In the genomic region with DNA sequence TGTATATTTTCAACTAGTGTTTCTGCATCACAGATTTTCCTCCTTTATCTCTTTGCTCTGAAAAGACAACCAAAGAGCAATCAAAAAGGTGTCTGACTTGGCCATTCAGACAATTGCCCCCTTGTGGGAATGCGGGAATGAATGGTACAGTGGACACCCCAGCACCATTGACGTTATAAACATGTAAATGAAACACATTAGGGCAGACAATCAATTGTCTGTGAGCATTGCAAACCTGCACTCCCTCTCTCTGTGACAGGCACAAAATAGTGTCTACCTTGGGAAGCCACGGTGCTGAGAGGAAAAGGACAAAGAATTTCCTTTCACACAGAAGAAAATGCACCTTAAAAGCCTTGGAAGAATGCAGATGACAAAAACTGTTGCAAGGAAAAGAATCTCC, we compare ENCODE assay signal across 11 cellular contexts. TPM values are rescaled to one million over a fixed set of nuclear protein-coding genes. Genes with fewer than 3 reads are reported as not detected.
DNase-seq lines count a peak whose midpoint lies in the region; ATAC-seq and TF ChIP-seq lines count a peak whose summit lies in the region.
"Had no signal": no experiment of that assay in that cellular context is flagged by ENCODE, and none has a peak within 500 bp of the region (broad histone marks: within the 10 kb centered on the region; RNA-seq: fewer than 3 reads in every experiment).

No MANE protein-coding gene starts in this region.

- peak overlapping the region; percentile 97 to 99 for H3K4me3 Mint-ChIP-seq in CD14-positive monocyte
- peak overlapping the region; percentile 2; the same call in 1 of the 2 replicates for H3K4me3 Mint-ChIP-seq in WTC11

- ATAC-seq in WTC11 (no peak), HG02798 (IDR thresholded peaks at IDR 0.05; ENCODE audit: poor library complexity, unreplicated experiment) (no peak), GM21515 (IDR thresholded peaks at IDR 0.05; ENCODE audit: unreplicated experiment) (no peak)
- ATAC-seq: left lobe of liver had no signal

- TF ChIP-seq CTCF in CD14-positive monocyte (IDR thresholded peaks at IDR 0.05) = no peak
- no peak for TF ChIP-seq CTCF in WTC11 (IDR thresholded peaks at IDR 0.05)
- TF ChIP-seq CTCF in retinal pigment epithelial cell (conservative IDR thresholded peaks at IDR 0.05; ENCODE audit: low read depth, low read length) = peak; percentile 25

- intact Hi-C loops in CD14-positive monocyte (cut with micrococcal nuclease) = no loop called here
- intact Hi-C loops in head of caudate nucleus (cut with DNase I) = loop anchor here (5.0 kb wide), 1 partner anchor 45 kb away; no protein-coding TSS in a partner anchor

- H3K9me3 Mint-ChIP-seq in CD14-positive monocyte (peaks cover 0 to 5% (median 0%) of the 10 kb centered on the region in 7 donors), WTC11 (no peaks in the 10 kb centered on the region)

- H3K36me3 Mint-ChIP-seq in CD14-positive monocyte (peaks cover 91 to 94% of the 10 kb centered on the region in 2 donors), WTC11 (no peaks in the 10 kb centered on the region)

- H3K4me3 ChIP-seq in retinal pigment epithelial cell (ENCODE audit: low read length) = no peak overlapping the region
- H3K4me3 ChIP-seq: cardiac muscle cell had no signal

- DNase-seq in CD14-positive monocyte (ENCODE audit: low spot score) (no peak), WTC11 (ENCODE audit: low spot score) (no peak), head of caudate nucleus (peak in 34 of 42 donors; percentile 38 to 90 (median 76)), retinal pigment epithelial cell (ENCODE audit: low read depth) (no peak), NCI-H226 (no peak), SW480 (ENCODE audit: low spot score) (no peak)
- DNase-seq: activated CD4-positive, alpha-beta T cell treated with anti-CD3 and anti-CD28 coated beads for 4 hours had no signal

- H3K27me3 Mint-ChIP-seq in CD14-positive monocyte (ENCODE audit: low read depth in 3 of 3) (no peaks in the 10 kb centered on the region), WTC11 (ENCODE audit: low read depth) (peaks cover 85% of the 10 kb centered on the region)

- peak overlapping the region in 6 of 7 donors; percentile 97 to 100 (median 98) for H3K27ac Mint-ChIP-seq in CD14-positive monocyte
- no peak overlapping the region for H3K27ac Mint-ChIP-seq in WTC11

- H3K4me1 Mint-ChIP-seq in CD14-positive monocyte (peaks cover 75% of the 10 kb centered on the region), WTC11 (peaks cover 82% of the 10 kb centered on the region)

- POLR2A ChIA-PET in WTC11 (lab: Charles Lee) = no interaction called here

- CTCF ChIA-PET in WTC11 (lab: Charles Lee) = no interaction called here

TF ChIP-seq in WTC11, 78 proteins besides CTCF, POLR2A, EP300 and RAD21:
- TF ChIP-seq, protein P1, sequence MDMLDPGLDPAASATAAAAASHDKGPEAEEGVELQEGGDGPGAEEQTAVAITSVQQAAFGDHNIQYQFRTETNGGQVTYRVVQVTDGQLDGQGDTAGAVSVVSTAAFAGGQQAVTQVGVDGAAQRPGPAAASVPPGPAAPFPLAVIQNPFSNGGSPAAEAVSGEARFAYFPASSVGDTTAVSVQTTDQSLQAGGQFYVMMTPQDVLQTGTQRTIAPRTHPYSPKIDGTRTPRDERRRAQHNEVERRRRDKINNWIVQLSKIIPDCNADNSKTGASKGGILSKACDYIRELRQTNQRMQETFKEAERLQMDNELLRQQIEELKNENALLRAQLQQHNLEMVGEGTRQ (CRISPR knock-in tag; IDR thresholded peaks at IDR 0.05) = no peak
- TF ChIP-seq NR1H2 (CRISPR knock-in tag; IDR thresholded peaks at IDR 0.05) = no peak
- no peak for TF ChIP-seq HMGA2 (CRISPR knock-in tag; IDR thresholded peaks at IDR 0.05)
- no peak for TF ChIP-seq NFYB (CRISPR knock-in tag; conservative IDR thresholded peaks at IDR 0.05; ENCODE audit: low read depth)
- TF ChIP-seq FOXJ3 (CRISPR knock-in tag; IDR thresholded peaks at IDR 0.05; ENCODE audit: borderline replicate concordance) = no peak
- TF ChIP-seq, protein P2, sequence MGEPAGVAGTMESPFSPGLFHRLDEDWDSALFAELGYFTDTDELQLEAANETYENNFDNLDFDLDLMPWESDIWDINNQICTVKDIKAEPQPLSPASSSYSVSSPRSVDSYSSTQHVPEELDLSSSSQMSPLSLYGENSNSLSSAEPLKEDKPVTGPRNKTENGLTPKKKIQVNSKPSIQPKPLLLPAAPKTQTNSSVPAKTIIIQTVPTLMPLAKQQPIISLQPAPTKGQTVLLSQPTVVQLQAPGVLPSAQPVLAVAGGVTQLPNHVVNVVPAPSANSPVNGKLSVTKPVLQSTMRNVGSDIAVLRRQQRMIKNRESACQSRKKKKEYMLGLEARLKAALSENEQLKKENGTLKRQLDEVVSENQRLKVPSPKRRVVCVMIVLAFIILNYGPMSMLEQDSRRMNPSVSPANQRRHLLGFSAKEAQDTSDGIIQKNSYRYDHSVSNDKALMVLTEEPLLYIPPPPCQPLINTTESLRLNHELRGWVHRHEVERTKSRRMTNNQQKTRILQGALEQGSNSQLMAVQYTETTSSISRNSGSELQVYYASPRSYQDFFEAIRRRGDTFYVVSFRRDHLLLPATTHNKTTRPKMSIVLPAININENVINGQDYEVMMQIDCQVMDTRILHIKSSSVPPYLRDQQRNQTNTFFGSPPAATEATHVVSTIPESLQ (CRISPR knock-in tag; IDR thresholded peaks at IDR 0.05) = no peak
- TF ChIP-seq NFATC4 (CRISPR knock-in tag; IDR thresholded peaks at IDR 0.05) = no peak
- TF ChIP-seq SMAD4 (CRISPR knock-in tag; IDR thresholded peaks at IDR 0.05) = no peak
- TF ChIP-seq, protein P3, sequence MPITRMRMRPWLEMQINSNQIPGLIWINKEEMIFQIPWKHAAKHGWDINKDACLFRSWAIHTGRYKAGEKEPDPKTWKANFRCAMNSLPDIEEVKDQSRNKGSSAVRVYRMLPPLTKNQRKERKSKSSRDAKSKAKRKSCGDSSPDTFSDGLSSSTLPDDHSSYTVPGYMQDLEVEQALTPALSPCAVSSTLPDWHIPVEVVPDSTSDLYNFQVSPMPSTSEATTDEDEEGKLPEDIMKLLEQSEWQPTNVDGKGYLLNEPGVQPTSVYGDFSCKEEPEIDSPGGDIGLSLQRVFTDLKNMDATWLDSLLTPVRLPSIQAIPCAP (CRISPR knock-in tag; IDR thresholded peaks at IDR 0.05) = no peak
- no peak for TF ChIP-seq ELF4 (CRISPR knock-in tag; IDR thresholded peaks at IDR 0.05; ENCODE audit: low read depth)

RNA-seq across cellular contexts. Expression of a gene that starts 8.0 kb away (rescaled TPM):
- 10 to 100 TPM; 76.8 to 93.8 TPM for polyA plus RNA-seq in CD14-positive monocyte
- 0.42 to 0.85 TPM (median 0.46 TPM) in 3 replicates for total RNA-seq in WTC11 (2021)

Comparison
In these comparisons a context has a peak if more than half of its experiments do, and no peak if none do; other contexts are left out.
1. DNase-seq: peak in head of caudate nucleus (34 of 42); none in CD14-positive monocyte (single experiment), WTC11 (single experiment), retinal pigment epithelial cell (single experiment), NCI-H226 (single experiment) and SW480 (single experiment).